ENCODE assay signal across 33 cellular contexts in the genomic region with DNA sequence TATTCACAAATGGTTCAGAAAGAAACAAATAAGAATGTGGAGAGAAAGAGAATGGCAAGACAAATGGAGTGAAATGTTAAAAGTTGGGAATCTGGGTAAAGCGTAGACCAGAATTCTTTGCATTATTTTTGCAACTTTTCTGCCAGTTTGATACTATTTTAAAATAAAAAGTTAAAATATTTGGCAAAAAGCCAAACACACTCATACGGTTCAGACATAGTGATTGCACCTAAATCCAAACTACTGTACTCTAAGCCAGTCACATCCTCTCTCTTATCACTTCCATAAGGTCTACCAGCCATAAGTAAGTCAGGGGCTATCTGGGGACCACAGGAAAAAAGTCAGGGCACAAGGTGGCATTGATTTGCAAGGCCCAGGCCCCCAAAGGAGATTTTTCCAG. TPM values are rescaled to one million over a fixed set of nuclear protein-coding genes. Genes with fewer than 3 reads are reported as not detected.
"Had no signal": no experiment of that assay in that cellular context is flagged by ENCODE, and none has a peak within 500 bp of the region (broad histone marks: within the 10 kb centered on the region; RNA-seq: fewer than 3 reads in every experiment).

No MANE protein-coding gene starts in this region.

- DNase-seq: activated B cell treated with CpG ODN at 0.5 μM for 24 hours; activated CD4-positive, alpha-beta memory T cell treated with anti-CD3 and anti-CD28 coated beads for 36 hours; activated CD4-positive, alpha-beta T cell treated with anti-CD3 and anti-CD28 coated beads for 48 hours; activated CD8-positive, alpha-beta memory T cell treated with anti-CD3 and anti-CD28 coated beads, Interleukin-2, amount 10 ng/mL, durations not matched to agents 7 days and 5 days; activated CD8-positive, alpha-beta memory T cell treated with anti-CD3 and anti-CD28 coated beads, Interleukin-2, amount 50 U/mL, for 4 hours; activated CD8-positive, alpha-beta T cell treated with anti-CD3 and anti-CD28 coated beads, Interleukin-2, amount 10 ng/mL, durations not matched to agents 7 days and 5 days; activated effector memory CD4-positive, alpha-beta T cell treated with anti-CD3 and anti-CD28 coated beads, Interleukin-2, amount 50 U/mL, for 16 hours; activated naive CD4-positive, alpha-beta T cell treated with anti-CD3 and anti-CD28 coated beads for 36 hours; activated naive CD8-positive, alpha-beta T cell treated with anti-CD3 and anti-CD28 coated beads for 36 hours; activated naive CD8-positive, alpha-beta T cell treated with anti-CD3 and anti-CD28 coated beads, Interleukin-2, amount 50 U/mL, for 24 hours; activated T-cell treated with anti-CD3 and anti-CD28 coated beads, Interleukin-2, amount 50 U/mL, for 1 hour; activated T-cell treated with anti-CD3 and anti-CD28 coated beads, Interleukin-2, amount 50 U/mL, for 48 hours; amygdala; aorta; caudate nucleus; cortex of kidney; dermis blood vessel endothelial cell; effector CD4-positive, alpha-beta T cell; effector memory CD8-positive, alpha-beta T cell; erythroblast; foreskin fibroblast; T-helper 1 cell; T-helper 17 cell; T1000; WERI-Rb-1 had no signal

- ATAC-seq: activated CD4-positive, CD25-positive, alpha-beta regulatory T cell treated with anti-CD3 and anti-CD28 coated beads, Interleukin-2, amount 50 U/mL, for 24 hours; activated CD8-positive, alpha-beta memory T cell treated with anti-CD3 and anti-CD28 coated beads, Interleukin-2, amount 10 ng/mL, durations not matched to agents 7 days and 5 days; activated CD8-positive, alpha-beta T cell treated with anti-CD3 and anti-CD28 coated beads, Interleukin-2, amount 10 ng/mL, durations not matched to agents 7 days and 5 days; activated naive CD8-positive, alpha-beta T cell treated with anti-CD3 and anti-CD28 coated beads, Interleukin-2, amount 50 U/mL, for 24 hours; body of pancreas; effector memory CD8-positive, alpha-beta T cell; T-helper 17 cell had no signal

- H3K4me3 ChIP-seq: adrenal gland, body of pancreas had no signal

- H3K4me1 ChIP-seq: adrenal gland, body of pancreas had no signal

- H3K27me3 ChIP-seq: adrenal gland, body of pancreas had no signal

- H3K27ac ChIP-seq: adrenal gland, body of pancreas, WERI-Rb-1 had no signal

- H3K9me3 ChIP-seq: adrenal gland, body of pancreas had no signal

- H3K36me3 ChIP-seq: adrenal gland, WERI-Rb-1 had no signal

- FAIRE-seq: colon, frontal cortex had no signal

RNA-seq across cellular contexts. Expression of a gene that starts 14.4 kb away (rescaled TPM):
- total RNA-seq: activated CD4-positive, alpha-beta memory T cell treated with anti-CD3 and anti-CD28 coated beads for 36 hours; activated CD8-positive, alpha-beta memory T cell treated with anti-CD3 and anti-CD28 coated beads for 36 hours; activated CD8-positive, alpha-beta memory T cell treated with anti-CD3 and anti-CD28 coated beads, Interleukin-2, amount 10 ng/mL, durations not matched to agents 7 days and 5 days; activated CD8-positive, alpha-beta T cell treated with anti-CD3 and anti-CD28 coated beads, Interleukin-2, amount 10 ng/mL, durations not matched to agents 7 days and 5 days; activated naive CD4-positive, alpha-beta T cell treated with anti-CD3 and anti-CD28 coated beads for 36 hours; activated naive CD8-positive, alpha-beta T cell treated with anti-CD3 and anti-CD28 coated beads for 36 hours; activated T-helper 1 cell treated with anti-CD3 and anti-CD28 coated beads, Interleukin-12 subunit alpha, Interleukin-12 subunit beta, Interleukin-2, Interleukin-4 antibody, amounts not matched to agents 30 ng/mL and 10 ng/mL and 1 ng/mL, durations not matched to agents 14 hours and 24 hours and 36 hours; activated T-helper 2 cell treated with anti-CD3 and anti-CD28 coated beads, Interferon-gamma antibody, Interleukin-2, Interleukin-4, amounts not matched to agents 10 μg/mL and 5 μg/mL and 100 μg/mL, durations not matched to agents 14 hours and 24 hours and 36 hours; T-helper 17 cell had no signal
